ENCODE assay signal across 16 cellular contexts in the genomic region with DNA sequence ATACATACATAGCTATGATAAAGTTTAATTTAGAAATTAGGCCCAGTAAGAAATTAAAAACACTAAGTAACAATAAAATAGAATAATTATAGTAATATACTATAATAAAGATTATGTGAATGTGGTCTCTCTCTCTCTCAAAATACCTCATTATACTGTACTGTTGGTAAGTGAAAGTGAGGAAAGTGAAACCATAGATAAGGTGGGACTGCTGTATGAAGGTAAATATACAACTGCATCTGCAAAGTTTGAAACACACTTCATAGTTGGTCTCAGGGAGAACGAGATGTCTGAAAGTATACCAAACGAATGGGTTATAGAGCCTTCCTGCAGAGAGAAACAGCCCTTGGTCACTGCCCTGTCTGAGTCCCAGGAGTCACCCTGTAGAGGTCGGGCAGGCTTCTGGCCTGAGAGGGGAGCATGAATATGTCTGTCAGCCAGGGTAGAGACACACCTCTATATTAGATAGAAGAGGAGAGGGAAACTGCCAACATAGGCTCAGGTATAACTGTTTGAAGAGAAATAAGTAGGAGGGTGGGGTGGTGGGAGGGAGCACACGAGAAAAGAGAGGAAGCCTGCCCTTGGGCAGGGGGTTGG. TPM values are rescaled to one million over a fixed set of nuclear protein-coding genes. Genes with fewer than 3 reads are reported as not detected.
DNase-seq lines count a peak whose midpoint lies in the region; ATAC-seq and TF ChIP-seq lines count a peak whose summit lies in the region.
"Had no signal": no experiment of that assay in that cellular context is flagged by ENCODE, and none has a peak within 500 bp of the region (broad histone marks: within the 10 kb centered on the region; RNA-seq: fewer than 3 reads in every experiment).

No MANE protein-coding gene starts in this region.

- intact Hi-C loops in Right ventricle myocardium superior (cut with DNase I) (loop anchor here (5.0 kb wide), 1 partner anchor 56 kb away; no protein-coding TSS in a partner anchor), left colon (cut with DNase I, micrococcal nuclease) (no loop called here), stomach (cut with DNase I; ENCODE audit: low total_unique reads) (loop anchor here (10.0 kb wide), 1 partner anchor 58 kb away; no protein-coding TSS in a partner anchor)

- H3K27ac ChIP-seq in right atrium auricular region (no peak overlapping the region), stomach (peak overlapping the region; percentile 27 to 92 (median 64))
- H3K27ac ChIP-seq: HL-60 had no signal

- CTCF ChIA-PET in HEK293T (lab: Yijun Ruan, JAX): no interaction called here

- peak overlapping the region; percentile 62 for H3K4me3 Mint-ChIP-seq in activated T-helper 17 cell treated with anti-CD3 and anti-CD28 coated beads, Interleukin-2, amount 50 U/mL, for 72 hours

- H3K9me3 ChIP-seq in right atrium auricular region (no peaks in the 10 kb centered on the region), stomach (no peaks in the 10 kb centered on the region)

- no peaks in the 10 kb centered on the region for H3K9me3 Mint-ChIP-seq in activated T-helper 17 cell treated with anti-CD3 and anti-CD28 coated beads, Interleukin-2, amount 50 U/mL, for 72 hours

- H3K36me3 ChIP-seq in right atrium auricular region (no peaks in the 10 kb centered on the region), stomach (no peaks in the 10 kb centered on the region)

- DNase-seq in Right ventricle myocardium superior: no peak
- DNase-seq in right atrium auricular region (ENCODE audit: low spot score): no peak
- no peak for DNase-seq in left colon
- no peak for DNase-seq in stomach
- no peak for DNase-seq in A172 (ENCODE audit: low spot score)
- no peak for DNase-seq in HEK293T (ENCODE audit: extremely low spot score)
- no peak for DNase-seq in occipital lobe (lab: John Stamatoyannopoulos, UW)
- DNase-seq: AML-193, GF-D8, NCI-H1092, NCI-H1694 treated with DMSO at 0.1 percent for 48 hours, NCI-H345, NCI-H526 treated with DMSO at 0.1 percent for 48 hours, PC-3 had no signal

- TF ChIP-seq CTCF in right atrium auricular region (IDR thresholded peaks at IDR 0.05) (no peak), stomach (IDR thresholded peaks at IDR 0.05) (no peak)

- peaks cover 43% of the 10 kb centered on the region for H3K4me1 Mint-ChIP-seq in activated T-helper 17 cell treated with anti-CD3 and anti-CD28 coated beads, Interleukin-2, amount 50 U/mL, for 72 hours

- no peak for TF ChIP-seq EP300 in stomach (IDR thresholded peaks at IDR 0.05)

- no peaks in the 10 kb centered on the region for H3K36me3 Mint-ChIP-seq in activated T-helper 17 cell treated with anti-CD3 and anti-CD28 coated beads, Interleukin-2, amount 50 U/mL, for 72 hours (ENCODE audit: low read depth)

- peak; percentile 47 for ATAC-seq in Right ventricle myocardium superior (ENCODE audit: poor library complexity)
- ATAC-seq in activated T-helper 17 cell treated with anti-CD3 and anti-CD28 coated beads, Interleukin-2, amount 50 U/mL, for 72 hours (replicated peaks): no peak
- ATAC-seq in left colon: peak; percentile 46
- ATAC-seq: PC-3 had no signal

- H3K4me1 ChIP-seq in right atrium auricular region: peaks cover 0 to 43% of the 10 kb centered on the region in 2 donors
- peaks cover 20 to 73% (median 38%) of the 10 kb centered on the region in 4 donors for H3K4me1 ChIP-seq in stomach

- H3K4me3 ChIP-seq in right atrium auricular region (no peak overlapping the region), stomach (no peak overlapping the region)

- H3K27me3 Mint-ChIP-seq in activated T-helper 17 cell treated with anti-CD3 and anti-CD28 coated beads, Interleukin-2, amount 50 U/mL, for 72 hours: no peaks in the 10 kb centered on the region

- no peak overlapping the region for H3K27ac Mint-ChIP-seq in activated T-helper 17 cell treated with anti-CD3 and anti-CD28 coated beads, Interleukin-2, amount 50 U/mL, for 72 hours

- no peaks in the 10 kb centered on the region for H3K27me3 ChIP-seq in right atrium auricular region
- no peaks in the 10 kb centered on the region for H3K27me3 ChIP-seq in stomach

- POLR2A ChIA-PET in HEK293T (lab: Yijun Ruan, JAX): no interaction called here

- WGBS in stomach, 5 donors: 30 to 57% (median 45%) methylated on average over 4 of the region's 4 CpGs

- no peak for TF ChIP-seq POLR2A in stomach (IDR thresholded peaks at IDR 0.05)

TF ChIP-seq in HEK293T, 16 proteins besides CTCF, POLR2A, EP300 and RAD21:
- TF ChIP-seq TARDBP (IDR thresholded peaks at IDR 0.05) (no peak), FOXA1 (IDR thresholded peaks at IDR 0.05) (no peak), SP1 (IDR thresholded peaks at IDR 0.05) (no peak), ARNT (IDR thresholded peaks at IDR 0.05) (no peak), CTBP1 (IDR thresholded peaks at IDR 0.05; ENCODE audit: borderline replicate concordance) (no peak), L3MBTL2 (conservative IDR thresholded peaks at IDR 0.05) (no peak), NFRKB (IDR thresholded peaks at IDR 0.05) (no peak), FOXM1 (IDR thresholded peaks at IDR 0.05; ENCODE audit: borderline replicate concordance) (no peak)

RNA-seq across cellular contexts. Expression of gene SESN1, which starts 31.8 kb away (rescaled TPM):
- total RNA-seq in Right ventricle myocardium superior (64.1 TPM), right atrium auricular region (10 to 100 TPM; 35.1 to 55.7 TPM), left colon (10 to 100 TPM; 20.4 to 27.5 TPM), stomach (100 to 1,000 TPM in 2 of 5 donors, 10 to 100 TPM in 3; 11.0 to 201 (median 40.2) TPM), occipital lobe (38.8 TPM)
- total RNA-seq in activated T-helper 17 cell treated with anti-CD3 and anti-CD28 coated beads, Interleukin-2, amount 50 U/mL, for 72 hours: 10 to 100 TPM in 1 of 2 donors, 1 to 10 TPM in 1; 9.8 to 23.0 TPM
- polyA plus RNA-seq in stomach: 10 to 100 TPM; 20.7 to 38.5 (median 28.1) TPM
- total RNA-seq in A172 (2014; rRNA removed; shearing (Covaris generic)): 20.6 and 24.4 TPM in 2 replicates

RNA-seq across cellular contexts. Expression of gene CEP57L1, which starts 32.5 kb away (rescaled TPM):
- total RNA-seq in Right ventricle myocardium superior: 6.3 TPM
- total RNA-seq in right atrium auricular region: 10 to 100 TPM in 1 of 2 donors, 1 to 10 TPM in 1; 6.9 to 15.6 TPM
- 10 to 100 TPM; 20.9 to 21.8 TPM for total RNA-seq in activated T-helper 17 cell treated with anti-CD3 and anti-CD28 coated beads, Interleukin-2, amount 50 U/mL, for 72 hours
- total RNA-seq in left colon: 10 to 100 TPM in 1 of 2 donors, 1 to 10 TPM in 1; 7.7 to 11.2 TPM
- total RNA-seq in stomach: 10 to 100 TPM in 4 of 5 donors, not detected in 1; 13.8 to 63.6 (median 29.4) TPM
- 10 to 100 TPM in 1 of 3 donors, 1 to 10 TPM in 2; 4.5 to 10.3 (median 6.1) TPM for polyA plus RNA-seq in stomach
- total RNA-seq in A172 (2014; rRNA removed; shearing (Covaris generic)): 43.0 and 52.4 TPM in 2 replicates
- 92.6 TPM for total RNA-seq in occipital lobe

Comparison
In these comparisons a context has a peak if more than half of its experiments do, and no peak if none do; other contexts are left out.
1. H3K27ac ChIP-seq: peak in stomach (5 of 5); none in right atrium auricular region (0 of 2).
2. intact Hi-C loops: an anchor here in Right ventricle myocardium superior (5.0 kb wide) and stomach (10.0 kb wide); none called in left colon.